8 cellular contexts compared by ENCODE assay signal in genomic region chr10:132342553-132342952, GRCh38.
"Had no signal": no experiment of that assay in that cellular context is flagged by ENCODE, and none has a peak within 500 bp of the region (broad histone marks: within the 10 kb centered on the region; RNA-seq: fewer than 3 reads in every experiment).

No MANE protein-coding gene starts in this region.

- ATAC-seq: GM12878 had no signal

- DNase-seq: GDM1, GF-D8 had no signal

- H3K4me3 ChIP-seq: GM12878 had no signal

- FAIRE-seq: G401.6, GM12878, GM12891, GM12892, GM18507, GM19239 had no signal
